ENCODE assay signal across 8 cellular contexts in the genomic region with DNA sequence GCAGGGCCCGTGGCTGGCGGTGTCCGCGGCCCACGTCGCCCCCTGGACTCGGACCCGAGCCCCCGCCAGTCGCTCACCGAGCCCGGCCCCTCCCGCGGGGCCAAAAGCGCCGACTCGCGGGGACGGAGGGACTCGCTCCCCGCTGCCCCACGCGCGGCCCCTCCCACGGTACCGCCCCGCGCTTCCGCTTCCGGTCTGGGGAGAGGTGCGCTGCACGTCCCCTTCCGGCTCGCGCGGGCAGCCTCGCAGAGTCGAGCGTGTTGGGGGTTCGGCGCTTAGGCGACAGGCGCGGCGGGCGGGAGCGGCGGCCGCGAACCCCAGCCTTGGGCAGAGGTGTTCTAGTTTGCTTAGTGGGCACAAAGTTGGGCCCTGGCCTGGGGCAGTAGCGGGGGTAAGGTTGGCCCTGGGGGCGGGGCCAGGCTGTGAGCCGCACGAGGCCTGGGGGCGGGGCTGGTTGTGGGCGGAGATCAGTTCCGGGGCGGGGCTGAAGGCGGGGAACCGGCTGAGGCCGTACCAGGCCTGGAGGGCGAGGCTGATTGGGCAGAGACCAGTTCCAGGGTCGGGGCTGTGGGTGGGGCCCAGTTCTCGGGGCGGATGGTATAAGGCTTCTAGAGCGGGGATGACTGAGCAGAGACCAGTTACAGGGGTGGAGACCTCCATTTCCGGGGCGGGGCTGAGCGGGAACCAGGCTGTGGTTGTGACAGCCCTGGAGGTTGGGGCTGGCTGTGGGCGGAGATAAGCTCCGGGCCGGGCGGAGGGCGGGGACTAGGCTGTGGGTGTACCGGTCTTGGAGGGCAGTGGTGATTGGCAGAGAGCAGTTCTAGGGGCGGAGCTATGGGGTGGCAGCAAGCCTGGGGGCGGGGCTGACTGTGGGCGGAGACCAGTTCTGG. TPM values are rescaled to one million over a fixed set of nuclear protein-coding genes. Genes with fewer than 3 reads are reported as not detected.
DNase-seq lines count a peak whose midpoint lies in the region.

A gene (plus strand): TSS at position 246 of the 890 bp plus-strand sequence. CDS start 10,302 bp downstream, outside the sequence.
A gene (minus strand): TSS at position 173 of the 890 bp plus-strand sequence. CDS start 9,645 bp downstream, outside the sequence.

- peaks cover 0 to 2% of the 10 kb centered on the region in 2 donors for H3K4me1 ChIP-seq in neuronal stem cell (ENCODE audit: control insufficient read depth in 2 of 2, insufficient read depth in 1 of 2, low read depth in 1 of 2, low read length in 2 of 2)

- H3K23ac ChIP-seq in neuronal stem cell (ENCODE audit: low read depth, low read length, poor library complexity) = peak within 1 kb of the TSS; percentile 80

- H2BK5ac ChIP-seq in neuronal stem cell (ENCODE audit: low read length) = peak within 1 kb of the TSS; percentile 94

- peaks cover 3 to 4% of the 10 kb centered on the region in 2 donors for H3K9me3 ChIP-seq in neuronal stem cell (replicated peaks in 1 of 2; ENCODE audit: control insufficient read depth in 2 of 2, insufficient read depth in 1 of 2, low read depth in 1 of 2, low read length in 2 of 2)

- H3K18ac ChIP-seq in neuronal stem cell (ENCODE audit: low read length) = peak within 1 kb of the TSS; percentile 99

- H3K4me2 ChIP-seq in neuronal stem cell (ENCODE audit: insufficient read depth, low read length, poor library complexity, severe bottlenecking) = peak within 1 kb of the TSS; percentile 95

- peak within 1 kb of the TSS; percentile 63 for H3K14ac ChIP-seq in neuronal stem cell (ENCODE audit: low read length)

- H3K27me3 ChIP-seq in neuronal stem cell (ENCODE audit: control insufficient read depth in 3 of 3, insufficient read depth in 3 of 3, low read depth in 1 of 3, low read length in 3 of 3) = no peaks in the 10 kb centered on the region

- H3K36me3 ChIP-seq in neuronal stem cell (replicated peaks in 1 of 2; ENCODE audit: control insufficient read depth in 2 of 2, insufficient read depth in 2 of 2, low read length in 2 of 2) = peaks cover 5 to 23% of the 10 kb centered on the region in 2 donors

- H3K79me1 ChIP-seq in neuronal stem cell (ENCODE audit: low read depth, low read length) = peaks cover 5% of the 10 kb centered on the region

- peak; percentile 99 for DNase-seq in EL
- DNase-seq in GOT3 (lab: John Stamatoyannopoulos, UW) = peak; percentile 88
- DNase-seq in LoVo (ENCODE audit: low spot score) = peak; percentile 84
- peak; percentile 47 for DNase-seq in SIG-M5 (lab: John Stamatoyannopoulos, UW)
- DNase-seq in activated naive CD4-positive, alpha-beta T cell treated with Interleukin-2 at 50 U/mL for 16 hours = peak; percentile 100
- DNase-seq in foreskin melanocyte = peak; percentile 80
- DNase-seq in neuronal stem cell (ENCODE audit: low spot score) = peak; percentile 97
- DNase-seq in substantia nigra (lab: John Stamatoyannopoulos, UW) = peak; percentile 92 to 100 (median 99)

- no peak within 1 kb of the TSS for H2BK12ac ChIP-seq in neuronal stem cell (ENCODE audit: low read length)

- no peak within 1 kb of the TSS for H2BK120ac ChIP-seq in neuronal stem cell (ENCODE audit: low read depth, low read length)

- peak within 1 kb of the TSS; percentile 95 for H3K9ac ChIP-seq in neuronal stem cell (ENCODE audit: low read depth, low read length, poor library complexity)

- peak within 1 kb of the TSS; percentile 37 for H2BK15ac ChIP-seq in neuronal stem cell (ENCODE audit: low read length)

- H2AK5ac ChIP-seq in neuronal stem cell (ENCODE audit: low read depth, low read length) = peak within 1 kb of the TSS; percentile 93

- H3K27ac ChIP-seq in neuronal stem cell (replicated peaks; ENCODE audit: low read length) (peak within 1 kb of the TSS; percentile 81), substantia nigra (ENCODE audit: low read depth, low read length, poor library complexity, severe bottlenecking) (peak within 1 kb of the TSS; percentile 97)

- no CpG with 5 or more reads among the region's 78 CpGs for WGBS in neuronal stem cell (ENCODE audit: extremely low coverage in 2 of 2, insufficient read length in 2 of 2, insufficient replicate concordance in 1 of 2), 2 donors

- no peak within 1 kb of the TSS for H4K8ac ChIP-seq in neuronal stem cell (ENCODE audit: low read depth, low read length)

- H4K91ac ChIP-seq in neuronal stem cell (ENCODE audit: low read depth, low read length, poor library complexity) = no peak within 1 kb of the TSS

- H3K4ac ChIP-seq in neuronal stem cell (ENCODE audit: low read length) = peak within 1 kb of the TSS; percentile 23

- H3K4me3 ChIP-seq in neuronal stem cell (ENCODE audit: low read length in 2 of 2) = peak within 1 kb of the TSS; percentile 74 to 94

- peak within 1 kb of the TSS; percentile 99 for H2AFZ ChIP-seq in neuronal stem cell (ENCODE audit: low read length)

RNA-seq across cellular contexts. Expression of the first gene that starts in this region (rescaled TPM):
- not detected for polyA plus RNA-seq in neuronal stem cell (2013, experiment 1 of 2)
- not detected for polyA plus RNA-seq in neuronal stem cell (2013, experiment 2 of 2)

RNA-seq across cellular contexts. Expression of the second gene that starts in this region (rescaled TPM):
- 20.1 TPM for polyA plus RNA-seq in neuronal stem cell (2013, experiment 1 of 2)
- polyA plus RNA-seq in neuronal stem cell (2013, experiment 2 of 2) = 21.0 TPM

Comparison
In these comparisons a context has a peak if more than half of its experiments do, and no peak if none do; other contexts are left out.
1. Peak in every context shown above with its lines: DNase-seq, H3K4me3 ChIP-seq and H3K27ac ChIP-seq.
2. DNase-seq: peak in every context shown above with its lines; median percentile 100 in activated naive CD4-positive, alpha-beta T cell treated with Interleukin-2 at 50 U/mL for 16 hours; 99 in EL; 99 in substantia nigra; 97 in neuronal stem cell; 88 in GOT3; 84 in LoVo; 80 in foreskin melanocyte; 47 in SIG-M5.